Comparison of ENCODE assay signal across 19 cellular contexts in the genomic region with DNA sequence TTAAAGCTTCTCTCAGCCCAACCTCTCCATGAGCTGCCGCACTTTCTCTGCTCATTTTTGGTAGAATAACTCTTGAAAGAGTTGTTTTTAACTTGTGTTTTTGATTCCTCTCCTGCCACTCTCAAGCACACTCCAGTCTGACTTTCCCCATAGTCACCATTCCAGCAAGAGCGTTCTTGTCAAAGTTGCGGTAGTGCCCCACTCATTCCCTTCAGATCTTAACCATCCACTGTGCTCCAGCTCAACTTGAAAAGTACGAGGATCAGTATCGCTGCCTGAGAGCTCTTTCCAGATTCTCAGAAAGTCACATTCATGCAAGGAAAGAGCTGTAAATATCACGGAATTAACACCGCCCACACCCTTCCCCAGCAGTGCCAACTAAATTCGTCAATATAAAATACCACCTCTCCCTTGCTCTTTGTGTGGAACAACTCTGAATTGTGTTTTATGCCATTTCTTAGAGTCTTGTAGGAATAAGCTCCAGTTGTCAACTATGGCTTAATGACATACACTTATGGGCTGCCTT. TPM values are rescaled to one million over a fixed set of nuclear protein-coding genes. Genes with fewer than 3 reads are reported as not detected.
DNase-seq lines count a peak whose midpoint lies in the region; ATAC-seq and TF ChIP-seq lines count a peak whose summit lies in the region.
"Had no signal": no experiment of that assay in that cellular context is flagged by ENCODE, and none has a peak within 500 bp of the region (broad histone marks: within the 10 kb centered on the region; RNA-seq: fewer than 3 reads in every experiment).

No MANE protein-coding gene starts in this region.

- no TSS peak for BruUV-seq in mammary epithelial cell (replicated peaks; lab: Mats Ljungman, UMichigan)

- no peaks in the 10 kb centered on the region for H4K20me1 ChIP-seq in mammary epithelial cell (ENCODE audit: insufficient read depth, low read length)
- H4K20me1 ChIP-seq: BLaER1 treated with 17β-estradiol and CSF1 and Interleukin-3, amounts not matched to agents 10 nM and 100 nM had no signal

- no peak overlapping the region for H3K4me3 Mint-ChIP-seq in CD4-positive, alpha-beta memory T cell
- H3K4me3 Mint-ChIP-seq: CD4-positive, CD25-positive, alpha-beta regulatory T cell; HFFc6 had no signal

- POLR2A ChIA-PET in CD4-positive, alpha-beta memory T cell (lab: Charles Lee; ENCODE audit: partially characterized antibody) = no interaction called here

- H3K36me3 ChIP-seq in mammary epithelial cell (ENCODE audit: insufficient read depth, low read length) = no peaks in the 10 kb centered on the region
- H3K36me3 ChIP-seq in breast epithelium = no peaks in the 10 kb centered on the region
- no peaks in the 10 kb centered on the region for H3K36me3 ChIP-seq in tibial artery
- H3K36me3 ChIP-seq in CD4-positive, alpha-beta memory T cell (ENCODE audit: insufficient read depth, low read length) = no peaks in the 10 kb centered on the region
- H3K36me3 ChIP-seq: BLaER1 treated with 17β-estradiol and CSF1 and Interleukin-3, amounts not matched to agents 10 nM and 100 nM had no signal

- no peak for TF ChIP-seq POLR2A in breast epithelium (IDR thresholded peaks at IDR 0.05)

- no peak overlapping the region for H3K27ac Mint-ChIP-seq in CD4-positive, alpha-beta memory T cell
- H3K27ac Mint-ChIP-seq: CD4-positive, CD25-positive, alpha-beta regulatory T cell; HFFc6 had no signal

- no peaks in the 10 kb centered on the region for H3K4me1 Mint-ChIP-seq in CD4-positive, alpha-beta memory T cell
- H3K4me1 Mint-ChIP-seq: CD4-positive, CD25-positive, alpha-beta regulatory T cell had no signal

- dilution Hi-C loops in mammary epithelial cell (cut with HindIII; ENCODE audit: low sequenced_read_pairs) = no loop called here

- ATAC-seq in GM19324 (IDR thresholded peaks at IDR 0.05; ENCODE audit: low FRiP score, unreplicated experiment) = no peak
- ATAC-seq: GM12878 had no signal

- no peak for DNase-seq in mammary epithelial cell
- DNase-seq in breast epithelium (ENCODE audit: low spot score in 2 of 2) = no peak
- peak; percentile 26 for DNase-seq in inferior parietal cortex (ENCODE audit: extremely low spot score)
- DNase-seq in putamen (ENCODE audit: low spot score) = peak; percentile 16
- no peak for DNase-seq in tibial artery
- DNase-seq in CD4-positive, alpha-beta memory T cell = no peak
- DNase-seq: AML-193; Calu3; CD4-positive, CD25-positive, alpha-beta regulatory T cell; DMS 273 treated with DMSO at 0.1 percent for 48 hours; DMS79; GOT3; HCEC 1CT; HFFc6 had no signal

- peak overlapping the region; percentile 15 for H2AFZ ChIP-seq in mammary epithelial cell (ENCODE audit: low read depth, low read length)

- 53% methylated on average over 7 of the region's 8 CpGs for WGBS in mammary epithelial cell (ENCODE audit: low coverage, missing lambda C conversion rate)

- no peak overlapping the region for H3K9ac ChIP-seq in mammary epithelial cell (ENCODE audit: insufficient read depth, low read length)
- H3K9ac ChIP-seq: BLaER1 treated with 17β-estradiol and CSF1 and Interleukin-3, amounts not matched to agents 10 nM and 100 nM had no signal

- no peaks in the 10 kb centered on the region for H3K36me3 Mint-ChIP-seq in CD4-positive, alpha-beta memory T cell
- H3K36me3 Mint-ChIP-seq: CD4-positive, CD25-positive, alpha-beta regulatory T cell had no signal

- H3K27me3 ChIP-seq in mammary epithelial cell (ENCODE audit: insufficient read depth, low read length) = no peaks in the 10 kb centered on the region
- H3K27me3 ChIP-seq in breast epithelium = no peaks in the 10 kb centered on the region
- H3K27me3 ChIP-seq in tibial artery = no peaks in the 10 kb centered on the region
- no peaks in the 10 kb centered on the region for H3K27me3 ChIP-seq in CD4-positive, alpha-beta memory T cell (ENCODE audit: insufficient read depth, low read length)
- H3K27me3 ChIP-seq: BLaER1 treated with 17β-estradiol and CSF1 and Interleukin-3, amounts not matched to agents 10 nM and 100 nM had no signal

- peaks cover 0 to 1% (median 0%) of the 10 kb centered on the region in 8 donors for H3K9me3 Mint-ChIP-seq in CD4-positive, alpha-beta memory T cell
- H3K9me3 Mint-ChIP-seq: HFFc6 had no signal

- H3K4me1 ChIP-seq in mammary epithelial cell (ENCODE audit: insufficient read depth, low read length) (peaks cover 3% of the 10 kb centered on the region), breast epithelium (no peaks in the 10 kb centered on the region), tibial artery (no peaks in the 10 kb centered on the region)
- no peaks in the 10 kb centered on the region for H3K4me1 ChIP-seq in CD4-positive, alpha-beta memory T cell (ENCODE audit: insufficient read depth, low read length)
- H3K4me1 ChIP-seq: BLaER1 treated with 17β-estradiol and CSF1 and Interleukin-3, amounts not matched to agents 10 nM and 100 nM had no signal

- no peaks in the 10 kb centered on the region for H3K79me2 ChIP-seq in mammary epithelial cell (ENCODE audit: insufficient read depth, low read length)

- no peak overlapping the region for H3K4me2 ChIP-seq in mammary epithelial cell (ENCODE audit: insufficient read depth, low read depth, low read length)
- H3K4me2 ChIP-seq: BLaER1 treated with 17β-estradiol and CSF1 and Interleukin-3, amounts not matched to agents 10 nM and 100 nM had no signal

- no peak for TF ChIP-seq CTCF in mammary epithelial cell (conservative IDR thresholded peaks at IDR 0.05 in 1 of 2, IDR thresholded peaks at IDR 0.05 in 1 of 2; ENCODE audit: extremely low read depth in 1 of 2, insufficient read depth in 1 of 2, low read depth in 1 of 2, low read length in 2 of 2)
- no peak for TF ChIP-seq CTCF in breast epithelium (IDR thresholded peaks at IDR 0.05)
- TF ChIP-seq CTCF in tibial artery (IDR thresholded peaks at IDR 0.05) = no peak

- in situ Hi-C loops in mammary epithelial cell (cut with MboI; ENCODE audit: low sequenced_read_pairs in 2 of 2) = no loop called here

- CTCF ChIA-PET in mammary epithelial cell (lab: Charles Lee; ENCODE audit: low non-redundant PET) = no interaction called here
- CTCF ChIA-PET in CD4-positive, alpha-beta memory T cell (lab: Charles Lee; ENCODE audit: partially characterized antibody) = no interaction called here

- H3K27me3 Mint-ChIP-seq in CD4-positive, alpha-beta memory T cell = peaks cover 0 to 4% of the 10 kb centered on the region in 2 donors
- H3K27me3 Mint-ChIP-seq: CD4-positive, CD25-positive, alpha-beta regulatory T cell had no signal

- no peaks in the 10 kb centered on the region for H3K9me3 ChIP-seq in mammary epithelial cell (replicated peaks; ENCODE audit: insufficient read depth, low read length)
- no peaks in the 10 kb centered on the region for H3K9me3 ChIP-seq in breast epithelium
- no peaks in the 10 kb centered on the region for H3K9me3 ChIP-seq in tibial artery
- H3K9me3 ChIP-seq in CD4-positive, alpha-beta memory T cell (ENCODE audit: control insufficient read depth in 1 of 2, low read length in 2 of 2) = no peaks in the 10 kb centered on the region
- H3K9me3 ChIP-seq: BLaER1 treated with 17β-estradiol and CSF1 and Interleukin-3, amounts not matched to agents 10 nM and 100 nM had no signal

- no peak overlapping the region for H3K4me3 ChIP-seq in mammary epithelial cell (replicated peaks in 1 of 3; ENCODE audit: insufficient read depth in 1 of 3, low read depth in 2 of 3, low read length in 3 of 3)
- H3K4me3 ChIP-seq in breast epithelium = no peak overlapping the region
- no peak overlapping the region for H3K4me3 ChIP-seq in tibial artery
- no peak overlapping the region for H3K4me3 ChIP-seq in CD4-positive, alpha-beta memory T cell (ENCODE audit: low read length in 2 of 2)
- H3K4me3 ChIP-seq: BLaER1 treated with 17β-estradiol and CSF1 and Interleukin-3, amounts not matched to agents 10 nM and 100 nM; GM12878 had no signal

- H3K27ac ChIP-seq in mammary epithelial cell (ENCODE audit: insufficient read depth, low read depth, low read length) (no peak overlapping the region), breast epithelium (no peak overlapping the region), tibial artery (no peak overlapping the region)
- H3K27ac ChIP-seq in CD4-positive, alpha-beta memory T cell (ENCODE audit: low read depth, low read length) = no peak overlapping the region
- H3K27ac ChIP-seq: 22Rv1; BLaER1 treated with 17β-estradiol and CSF1 and Interleukin-3, amounts not matched to agents 10 nM and 100 nM had no signal

- intact Hi-C loops in mammary epithelial cell (cut with micrococcal nuclease) (no loop called here), breast epithelium (cut with DNase I; ENCODE audit: low total_unique reads) (no loop called here), tibial artery (cut with DNase I; ENCODE audit: low total_unique reads) (no loop called here)
- intact Hi-C loops in CD4-positive, alpha-beta memory T cell (cut with micrococcal nuclease) = no loop called here

RNA-seq across cellular contexts. Expression of a gene that starts 59.7 kb away (rescaled TPM):
- total RNA-seq in mammary epithelial cell (1 to 10 TPM; 1.3 to 3.2 TPM), breast epithelium (1 to 10 TPM; 4.0 to 5.6 (median 5.1) TPM)
- polyA plus RNA-seq in mammary epithelial cell = 1.4 TPM
- polyA minus RNA-seq in mammary epithelial cell = not detected
- total RNA-seq in CD4-positive, alpha-beta memory T cell = 1 to 10 TPM; 4.7 to 6.1 TPM
- polyA plus RNA-seq in CD4-positive, alpha-beta memory T cell = 1 to 10 TPM; 2.6 to 4.4 TPM
- total RNA-seq: G401 had no signal

Comparison
In these comparisons a context has a peak if more than half of its experiments do, and no peak if none do; other contexts are left out.
1. DNase-seq: peak in inferior parietal cortex (single experiment) and putamen (single experiment); none in mammary epithelial cell (single experiment), breast epithelium (0 of 2), tibial artery (0 of 2) and CD4-positive, alpha-beta memory T cell (0 of 5).